ENCODE assay signal across 1 cellular context in the genomic region with DNA sequence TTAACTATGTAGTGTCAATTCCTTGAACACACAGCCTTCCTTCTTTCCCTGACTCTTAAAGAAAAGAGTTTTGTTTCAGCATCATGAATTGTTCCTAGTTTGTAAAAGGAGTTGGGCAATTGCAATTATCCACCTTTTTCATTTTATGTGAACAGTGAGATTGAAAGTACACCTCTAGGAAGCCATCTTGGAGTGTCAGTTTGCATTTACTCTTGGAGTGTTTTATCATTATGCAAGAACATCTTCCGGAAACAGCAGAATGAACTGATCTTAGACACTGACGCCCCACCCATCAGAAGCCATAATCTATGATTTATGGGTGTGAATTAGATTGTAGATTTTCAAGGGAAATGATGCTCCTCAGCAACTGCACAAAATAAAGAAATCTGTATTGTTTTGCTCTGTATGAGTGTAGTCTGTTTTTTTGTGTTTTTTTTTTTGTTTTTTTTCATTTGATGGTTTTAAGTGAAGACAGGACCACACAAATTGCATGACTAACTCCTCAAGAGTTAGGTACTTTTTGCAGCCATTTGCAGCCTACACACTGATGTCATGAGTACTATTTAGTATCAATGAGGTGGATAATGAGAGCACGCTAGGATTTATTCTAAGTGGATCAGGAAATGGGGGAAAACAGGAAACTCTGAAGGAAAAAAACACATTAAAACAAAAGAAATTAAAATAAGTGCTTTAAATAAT.
A peak's percentile ranks its signal among the peaks of the same experiment; 100 is the strongest.
TF ChIP-seq lines count a peak whose summit lies in the region.

No MANE protein-coding gene starts in this region.

TF ChIP-seq in K562, 482 proteins besides CTCF, POLR2A, EP300 and RAD21 (continued from another document and continues in another):
- TF ChIP-seq, protein P1, sequence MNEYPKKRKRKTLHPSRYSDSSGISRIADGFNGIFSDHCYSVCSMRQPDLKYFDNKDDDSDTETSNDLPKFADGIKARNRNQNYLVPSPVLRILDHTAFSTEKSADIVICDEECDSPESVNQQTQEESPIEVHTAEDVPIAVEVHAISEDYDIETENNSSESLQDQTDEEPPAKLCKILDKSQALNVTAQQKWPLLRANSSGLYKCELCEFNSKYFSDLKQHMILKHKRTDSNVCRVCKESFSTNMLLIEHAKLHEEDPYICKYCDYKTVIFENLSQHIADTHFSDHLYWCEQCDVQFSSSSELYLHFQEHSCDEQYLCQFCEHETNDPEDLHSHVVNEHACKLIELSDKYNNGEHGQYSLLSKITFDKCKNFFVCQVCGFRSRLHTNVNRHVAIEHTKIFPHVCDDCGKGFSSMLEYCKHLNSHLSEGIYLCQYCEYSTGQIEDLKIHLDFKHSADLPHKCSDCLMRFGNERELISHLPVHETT (CRISPR knock-in tag; conservative IDR thresholded peaks at IDR 0.05 in 1 of 2, IDR thresholded peaks at IDR 0.05 in 1 of 2): 0 out of 4 replicates have a peak, but pooled peaks of 1 of the 2 experiments have one; percentile 23
- TF ChIP-seq, protein P2, sequence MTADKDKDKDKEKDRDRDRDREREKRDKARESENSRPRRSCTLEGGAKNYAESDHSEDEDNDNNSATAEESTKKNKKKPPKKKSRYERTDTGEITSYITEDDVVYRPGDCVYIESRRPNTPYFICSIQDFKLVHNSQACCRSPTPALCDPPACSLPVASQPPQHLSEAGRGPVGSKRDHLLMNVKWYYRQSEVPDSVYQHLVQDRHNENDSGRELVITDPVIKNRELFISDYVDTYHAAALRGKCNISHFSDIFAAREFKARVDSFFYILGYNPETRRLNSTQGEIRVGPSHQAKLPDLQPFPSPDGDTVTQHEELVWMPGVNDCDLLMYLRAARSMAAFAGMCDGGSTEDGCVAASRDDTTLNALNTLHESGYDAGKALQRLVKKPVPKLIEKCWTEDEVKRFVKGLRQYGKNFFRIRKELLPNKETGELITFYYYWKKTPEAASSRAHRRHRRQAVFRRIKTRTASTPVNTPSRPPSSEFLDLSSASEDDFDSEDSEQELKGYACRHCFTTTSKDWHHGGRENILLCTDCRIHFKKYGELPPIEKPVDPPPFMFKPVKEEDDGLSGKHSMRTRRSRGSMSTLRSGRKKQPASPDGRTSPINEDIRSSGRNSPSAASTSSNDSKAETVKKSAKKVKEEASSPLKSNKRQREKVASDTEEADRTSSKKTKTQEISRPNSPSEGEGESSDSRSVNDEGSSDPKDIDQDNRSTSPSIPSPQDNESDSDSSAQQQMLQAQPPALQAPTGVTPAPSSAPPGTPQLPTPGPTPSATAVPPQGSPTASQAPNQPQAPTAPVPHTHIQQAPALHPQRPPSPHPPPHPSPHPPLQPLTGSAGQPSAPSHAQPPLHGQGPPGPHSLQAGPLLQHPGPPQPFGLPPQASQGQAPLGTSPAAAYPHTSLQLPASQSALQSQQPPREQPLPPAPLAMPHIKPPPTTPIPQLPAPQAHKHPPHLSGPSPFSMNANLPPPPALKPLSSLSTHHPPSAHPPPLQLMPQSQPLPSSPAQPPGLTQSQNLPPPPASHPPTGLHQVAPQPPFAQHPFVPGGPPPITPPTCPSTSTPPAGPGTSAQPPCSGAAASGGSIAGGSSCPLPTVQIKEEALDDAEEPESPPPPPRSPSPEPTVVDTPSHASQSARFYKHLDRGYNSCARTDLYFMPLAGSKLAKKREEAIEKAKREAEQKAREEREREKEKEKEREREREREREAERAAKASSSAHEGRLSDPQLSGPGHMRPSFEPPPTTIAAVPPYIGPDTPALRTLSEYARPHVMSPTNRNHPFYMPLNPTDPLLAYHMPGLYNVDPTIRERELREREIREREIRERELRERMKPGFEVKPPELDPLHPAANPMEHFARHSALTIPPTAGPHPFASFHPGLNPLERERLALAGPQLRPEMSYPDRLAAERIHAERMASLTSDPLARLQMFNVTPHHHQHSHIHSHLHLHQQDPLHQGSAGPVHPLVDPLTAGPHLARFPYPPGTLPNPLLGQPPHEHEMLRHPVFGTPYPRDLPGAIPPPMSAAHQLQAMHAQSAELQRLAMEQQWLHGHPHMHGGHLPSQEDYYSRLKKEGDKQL (CRISPR knock-in tag; IDR thresholded peaks at IDR 0.05; ENCODE audit: borderline replicate concordance): no peak
- TF ChIP-seq BCOR (IDR thresholded peaks at IDR 0.05): no peak
- TF ChIP-seq ZNF764 (CRISPR knock-in tag; IDR thresholded peaks at IDR 0.05; ENCODE audit: low read depth): no peak
- no peak for TF ChIP-seq ZFP30 (CRISPR knock-in tag; IDR thresholded peaks at IDR 0.05; ENCODE audit: borderline replicate concordance)
- peak; percentile 46; the same call in 1 of the 2 replicates for TF ChIP-seq NFRKB (IDR thresholded peaks at IDR 0.05; ENCODE audit: low read depth)
- TF ChIP-seq NR2F6 (CRISPR knock-in tag; IDR thresholded peaks at IDR 0.05): no peak
- peak; percentile 97 for TF ChIP-seq MEIS2 (IDR thresholded peaks at IDR 0.05; ENCODE audit: partially characterized antibody)
- no peak for TF ChIP-seq ZNF263 (CRISPR knock-in tag; IDR thresholded peaks at IDR 0.05; ENCODE audit: borderline replicate concordance)
- no peak for TF ChIP-seq SMARCB1 (IDR thresholded peaks at IDR 0.05; ENCODE audit: insufficient read length, low read depth)
- peak; percentile 40; the same call in 1 of the 2 replicates for TF ChIP-seq SMAD4 (CRISPR knock-in tag; conservative IDR thresholded peaks at IDR 0.05)
- TF ChIP-seq ARNT (IDR thresholded peaks at IDR 0.05): no peak
- no peak for TF ChIP-seq ZNF354B (CRISPR knock-in tag; IDR thresholded peaks at IDR 0.05)
- TF ChIP-seq, protein P3, sequence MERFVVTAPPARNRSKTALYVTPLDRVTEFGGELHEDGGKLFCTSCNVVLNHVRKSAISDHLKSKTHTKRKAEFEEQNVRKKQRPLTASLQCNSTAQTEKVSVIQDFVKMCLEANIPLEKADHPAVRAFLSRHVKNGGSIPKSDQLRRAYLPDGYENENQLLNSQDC (CRISPR knock-in tag; IDR thresholded peaks at IDR 0.05): no peak
- no peak for TF ChIP-seq MEF2D (tag; conservative IDR thresholded peaks at IDR 0.05; ENCODE audit: low read depth)
- no peak for TF ChIP-seq NFXL1 (CRISPR knock-in tag; IDR thresholded peaks at IDR 0.05)
- no peak for TF ChIP-seq TAF1 (IDR thresholded peaks at IDR 0.05; ENCODE audit: control insufficient read depth, extremely low read depth, insufficient read depth, low read length, severe bottlenecking)
- no peak for TF ChIP-seq SMAD2 (IDR thresholded peaks at IDR 0.05; ENCODE audit: low read depth, low read length)
- no peak for TF ChIP-seq HDAC8 (tag; IDR thresholded peaks at IDR 0.05)
- TF ChIP-seq KLF6 (CRISPR knock-in tag; IDR thresholded peaks at IDR 0.05; ENCODE audit: borderline replicate concordance): peak; percentile 31; the same call in 1 of the 2 replicates
- no peak for TF ChIP-seq NCOA2 (IDR thresholded peaks at IDR 0.05; ENCODE audit: partially characterized antibody in 2 of 2)
- TF ChIP-seq EWSR1 (IDR thresholded peaks at IDR 0.05; ENCODE audit: borderline replicate concordance, low read depth, partially characterized antibody): no peak
- TF ChIP-seq ILK (tag; IDR thresholded peaks at IDR 0.05; ENCODE audit: borderline replicate concordance, low read depth): peak; percentile 3; the same call in 1 of the 2 replicates
- TF ChIP-seq, protein P4, sequence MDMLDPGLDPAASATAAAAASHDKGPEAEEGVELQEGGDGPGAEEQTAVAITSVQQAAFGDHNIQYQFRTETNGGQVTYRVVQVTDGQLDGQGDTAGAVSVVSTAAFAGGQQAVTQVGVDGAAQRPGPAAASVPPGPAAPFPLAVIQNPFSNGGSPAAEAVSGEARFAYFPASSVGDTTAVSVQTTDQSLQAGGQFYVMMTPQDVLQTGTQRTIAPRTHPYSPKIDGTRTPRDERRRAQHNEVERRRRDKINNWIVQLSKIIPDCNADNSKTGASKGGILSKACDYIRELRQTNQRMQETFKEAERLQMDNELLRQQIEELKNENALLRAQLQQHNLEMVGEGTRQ (CRISPR knock-in tag; IDR thresholded peaks at IDR 0.05): no peak
- TF ChIP-seq HDGF (IDR thresholded peaks at IDR 0.05): no peak
- TF ChIP-seq MCM3 (IDR thresholded peaks at IDR 0.05): no peak
- TF ChIP-seq MYC (IDR thresholded peaks at IDR 0.05; ENCODE audit: low read depth, low read length): no peak
- no peak for TF ChIP-seq MYC (CRISPR knock-in tag; IDR thresholded peaks at IDR 0.05; ENCODE audit: borderline replicate concordance, low read depth)
- TF ChIP-seq, protein P5, sequence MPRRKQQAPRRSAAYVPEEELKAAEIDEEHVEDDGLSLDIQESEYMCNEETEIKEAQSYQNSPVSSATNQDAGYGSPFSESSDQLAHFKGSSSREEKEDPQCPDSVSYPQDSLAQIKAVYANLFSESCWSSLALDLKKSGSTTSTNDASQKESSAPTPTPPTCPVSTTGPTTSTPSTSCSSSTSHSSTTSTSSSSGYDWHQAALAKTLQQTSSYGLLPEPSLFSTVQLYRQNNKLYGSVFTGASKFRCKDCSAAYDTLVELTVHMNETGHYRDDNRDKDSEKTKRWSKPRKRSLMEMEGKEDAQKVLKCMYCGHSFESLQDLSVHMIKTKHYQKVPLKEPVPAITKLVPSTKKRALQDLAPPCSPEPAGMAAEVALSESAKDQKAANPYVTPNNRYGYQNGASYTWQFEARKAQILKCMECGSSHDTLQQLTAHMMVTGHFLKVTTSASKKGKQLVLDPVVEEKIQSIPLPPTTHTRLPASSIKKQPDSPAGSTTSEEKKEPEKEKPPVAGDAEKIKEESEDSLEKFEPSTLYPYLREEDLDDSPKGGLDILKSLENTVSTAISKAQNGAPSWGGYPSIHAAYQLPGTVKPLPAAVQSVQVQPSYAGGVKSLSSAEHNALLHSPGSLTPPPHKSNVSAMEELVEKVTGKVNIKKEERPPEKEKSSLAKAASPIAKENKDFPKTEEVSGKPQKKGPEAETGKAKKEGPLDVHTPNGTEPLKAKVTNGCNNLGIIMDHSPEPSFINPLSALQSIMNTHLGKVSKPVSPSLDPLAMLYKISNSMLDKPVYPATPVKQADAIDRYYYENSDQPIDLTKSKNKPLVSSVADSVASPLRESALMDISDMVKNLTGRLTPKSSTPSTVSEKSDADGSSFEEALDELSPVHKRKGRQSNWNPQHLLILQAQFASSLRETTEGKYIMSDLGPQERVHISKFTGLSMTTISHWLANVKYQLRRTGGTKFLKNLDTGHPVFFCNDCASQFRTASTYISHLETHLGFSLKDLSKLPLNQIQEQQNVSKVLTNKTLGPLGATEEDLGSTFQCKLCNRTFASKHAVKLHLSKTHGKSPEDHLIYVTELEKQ (CRISPR knock-in tag; IDR thresholded peaks at IDR 0.05): 0 out of 2 replicates have a peak, but pooled peaks have one; percentile 16
- TF ChIP-seq ZNF699 (CRISPR knock-in tag; IDR thresholded peaks at IDR 0.05; ENCODE audit: insufficient replicate concordance): no peak
- TF ChIP-seq PHB2 (IDR thresholded peaks at IDR 0.05; ENCODE audit: low read depth): no peak
- no peak for TF ChIP-seq TOE1 (IDR thresholded peaks at IDR 0.05; ENCODE audit: borderline replicate concordance)
- TF ChIP-seq TOE1 (CRISPR knock-in tag; IDR thresholded peaks at IDR 0.05; ENCODE audit: borderline replicate concordance, low read depth): no peak
- TF ChIP-seq RUNX1 (IDR thresholded peaks at IDR 0.05; ENCODE audit: low read depth): no peak
- TF ChIP-seq, protein P6, sequence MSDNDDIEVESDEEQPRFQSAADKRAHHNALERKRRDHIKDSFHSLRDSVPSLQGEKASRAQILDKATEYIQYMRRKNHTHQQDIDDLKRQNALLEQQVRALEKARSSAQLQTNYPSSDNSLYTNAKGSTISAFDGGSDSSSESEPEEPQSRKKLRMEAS (CRISPR knock-in tag; IDR thresholded peaks at IDR 0.05): no peak
- no peak for TF ChIP-seq NCOA4 (IDR thresholded peaks at IDR 0.05; ENCODE audit: partially characterized antibody)
- TF ChIP-seq, protein P7, sequence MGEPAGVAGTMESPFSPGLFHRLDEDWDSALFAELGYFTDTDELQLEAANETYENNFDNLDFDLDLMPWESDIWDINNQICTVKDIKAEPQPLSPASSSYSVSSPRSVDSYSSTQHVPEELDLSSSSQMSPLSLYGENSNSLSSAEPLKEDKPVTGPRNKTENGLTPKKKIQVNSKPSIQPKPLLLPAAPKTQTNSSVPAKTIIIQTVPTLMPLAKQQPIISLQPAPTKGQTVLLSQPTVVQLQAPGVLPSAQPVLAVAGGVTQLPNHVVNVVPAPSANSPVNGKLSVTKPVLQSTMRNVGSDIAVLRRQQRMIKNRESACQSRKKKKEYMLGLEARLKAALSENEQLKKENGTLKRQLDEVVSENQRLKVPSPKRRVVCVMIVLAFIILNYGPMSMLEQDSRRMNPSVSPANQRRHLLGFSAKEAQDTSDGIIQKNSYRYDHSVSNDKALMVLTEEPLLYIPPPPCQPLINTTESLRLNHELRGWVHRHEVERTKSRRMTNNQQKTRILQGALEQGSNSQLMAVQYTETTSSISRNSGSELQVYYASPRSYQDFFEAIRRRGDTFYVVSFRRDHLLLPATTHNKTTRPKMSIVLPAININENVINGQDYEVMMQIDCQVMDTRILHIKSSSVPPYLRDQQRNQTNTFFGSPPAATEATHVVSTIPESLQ (CRISPR knock-in tag; IDR thresholded peaks at IDR 0.05): no peak
- TF ChIP-seq, protein P8, sequence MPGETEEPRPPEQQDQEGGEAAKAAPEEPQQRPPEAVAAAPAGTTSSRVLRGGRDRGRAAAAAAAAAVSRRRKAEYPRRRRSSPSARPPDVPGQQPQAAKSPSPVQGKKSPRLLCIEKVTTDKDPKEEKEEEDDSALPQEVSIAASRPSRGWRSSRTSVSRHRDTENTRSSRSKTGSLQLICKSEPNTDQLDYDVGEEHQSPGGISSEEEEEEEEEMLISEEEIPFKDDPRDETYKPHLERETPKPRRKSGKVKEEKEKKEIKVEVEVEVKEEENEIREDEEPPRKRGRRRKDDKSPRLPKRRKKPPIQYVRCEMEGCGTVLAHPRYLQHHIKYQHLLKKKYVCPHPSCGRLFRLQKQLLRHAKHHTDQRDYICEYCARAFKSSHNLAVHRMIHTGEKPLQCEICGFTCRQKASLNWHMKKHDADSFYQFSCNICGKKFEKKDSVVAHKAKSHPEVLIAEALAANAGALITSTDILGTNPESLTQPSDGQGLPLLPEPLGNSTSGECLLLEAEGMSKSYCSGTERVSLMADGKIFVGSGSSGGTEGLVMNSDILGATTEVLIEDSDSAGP (CRISPR knock-in tag; IDR thresholded peaks at IDR 0.05): no peak
- no peak for TF ChIP-seq C11orf30 (IDR thresholded peaks at IDR 0.05; ENCODE audit: low read depth)
- TF ChIP-seq BRCA1 (IDR thresholded peaks at IDR 0.05): no peak
- TF ChIP-seq BRCA1 (CRISPR knock-in tag; IDR thresholded peaks at IDR 0.05): no peak
- TF ChIP-seq MCM7 (IDR thresholded peaks at IDR 0.05): no peak
- TF ChIP-seq, protein P9, sequence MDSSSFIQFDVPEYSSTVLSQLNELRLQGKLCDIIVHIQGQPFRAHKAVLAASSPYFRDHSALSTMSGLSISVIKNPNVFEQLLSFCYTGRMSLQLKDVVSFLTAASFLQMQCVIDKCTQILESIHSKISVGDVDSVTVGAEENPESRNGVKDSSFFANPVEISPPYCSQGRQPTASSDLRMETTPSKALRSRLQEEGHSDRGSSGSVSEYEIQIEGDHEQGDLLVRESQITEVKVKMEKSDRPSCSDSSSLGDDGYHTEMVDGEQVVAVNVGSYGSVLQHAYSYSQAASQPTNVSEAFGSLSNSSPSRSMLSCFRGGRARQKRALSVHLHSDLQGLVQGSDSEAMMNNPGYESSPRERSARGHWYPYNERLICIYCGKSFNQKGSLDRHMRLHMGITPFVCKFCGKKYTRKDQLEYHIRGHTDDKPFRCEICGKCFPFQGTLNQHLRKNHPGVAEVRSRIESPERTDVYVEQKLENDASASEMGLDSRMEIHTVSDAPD (CRISPR knock-in tag; IDR thresholded peaks at IDR 0.05): no peak
- TF ChIP-seq ZNF133 (CRISPR knock-in tag; IDR thresholded peaks at IDR 0.05): no peak
- TF ChIP-seq ZNF644 (tag; IDR thresholded peaks at IDR 0.05; ENCODE audit: low read depth): 0 out of 2 replicates have a peak, but pooled peaks have one; percentile 41
- TF ChIP-seq ZNF436 (CRISPR knock-in tag; IDR thresholded peaks at IDR 0.05): no peak
- TF ChIP-seq MAZ (CRISPR knock-in tag; conservative IDR thresholded peaks at IDR 0.05 in 1 of 2, IDR thresholded peaks at IDR 0.05 in 1 of 2): peak in 1 of 2 experiments; percentile 50; a peak in 1 of 4 replicates
- TF ChIP-seq ZNF175 (CRISPR knock-in tag; IDR thresholded peaks at IDR 0.05; ENCODE audit: low read depth): peak; percentile 90
- no peak for TF ChIP-seq CBFA2T3 (IDR thresholded peaks at IDR 0.05)
- no peak for TF ChIP-seq ZFX (CRISPR knock-in tag; IDR thresholded peaks at IDR 0.05)
